ENCODE assay signal across 1 cellular context in genomic region chr9:130669965-130670364, GRCh38.
TF ChIP-seq lines count a peak whose summit lies in the region.

No MANE protein-coding gene starts in this region.

TF ChIP-seq in SK-N-SH, 30 proteins besides CTCF, POLR2A, EP300 and RAD21 (continued from another document):
- no peak for TF ChIP-seq REST (IDR thresholded peaks at IDR 0.05; ENCODE audit: low read depth, low read length)
- TF ChIP-seq PBX3 (IDR thresholded peaks at IDR 0.05), result no peak
- TF ChIP-seq IRF3 (IDR thresholded peaks at IDR 0.05; ENCODE audit: low read depth, low read length), result no peak
- no peak for TF ChIP-seq NRF1 (IDR thresholded peaks at IDR 0.05; ENCODE audit: low read depth, low read length)
- no peak for TF ChIP-seq EZH2phosphoT487 (IDR thresholded peaks at IDR 0.05; ENCODE audit: borderline replicate concordance, low read depth)
- no peak for TF ChIP-seq RFX5 (IDR thresholded peaks at IDR 0.05; ENCODE audit: low read length)
- no peak for TF ChIP-seq ELF1 (IDR thresholded peaks at IDR 0.05)
